ENCODE assay signal across 1 cellular context in genomic region chr14:23114669-23115491, GRCh38.
TF ChIP-seq lines count a peak whose summit lies in the region.

No MANE protein-coding gene starts in this region.

TF ChIP-seq in HepG2, 621 proteins besides CTCF, POLR2A, EP300 and RAD21:
- TF ChIP-seq SKI (IDR thresholded peaks at IDR 0.05; ENCODE audit: partially characterized antibody) = peak; percentile 3
- no peak for TF ChIP-seq NCOR1 (IDR thresholded peaks at IDR 0.05; ENCODE audit: borderline replicate concordance, low read length)
- TF ChIP-seq CREB1 (IDR thresholded peaks at IDR 0.05) = peak; percentile 65
- no peak for TF ChIP-seq CREB1 (CRISPR knock-in tag; IDR thresholded peaks at IDR 0.05)
- TF ChIP-seq ZFP36L1 (CRISPR knock-in tag; IDR thresholded peaks at IDR 0.05) = no peak
- TF ChIP-seq BCL6 (CRISPR knock-in tag; IDR thresholded peaks at IDR 0.05) = no peak
- TF ChIP-seq KDM1A (CRISPR knock-in tag; IDR thresholded peaks at IDR 0.05) = no peak
- TF ChIP-seq PATZ1 (CRISPR knock-in tag; IDR thresholded peaks at IDR 0.05) = 0 out of 2 replicates have a peak, but pooled peaks have one; percentile 17
- TF ChIP-seq WIZ (CRISPR knock-in tag; IDR thresholded peaks at IDR 0.05) = no peak
- TF ChIP-seq, protein P1, sequence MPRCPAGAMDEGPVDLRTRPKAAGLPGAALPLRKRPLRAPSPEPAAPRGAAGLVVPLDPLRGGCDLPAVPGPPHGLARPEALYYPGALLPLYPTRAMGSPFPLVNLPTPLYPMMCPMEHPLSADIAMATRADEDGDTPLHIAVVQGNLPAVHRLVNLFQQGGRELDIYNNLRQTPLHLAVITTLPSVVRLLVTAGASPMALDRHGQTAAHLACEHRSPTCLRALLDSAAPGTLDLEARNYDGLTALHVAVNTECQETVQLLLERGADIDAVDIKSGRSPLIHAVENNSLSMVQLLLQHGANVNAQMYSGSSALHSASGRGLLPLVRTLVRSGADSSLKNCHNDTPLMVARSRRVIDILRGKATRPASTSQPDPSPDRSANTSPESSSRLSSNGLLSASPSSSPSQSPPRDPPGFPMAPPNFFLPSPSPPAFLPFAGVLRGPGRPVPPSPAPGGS (CRISPR knock-in tag; IDR thresholded peaks at IDR 0.05) = 0 out of 2 replicates have a peak, but pooled peaks have one; percentile 42
- TF ChIP-seq ZNF776 (CRISPR knock-in tag; IDR thresholded peaks at IDR 0.05) = 0 out of 2 replicates have a peak, but pooled peaks have one; percentile 27
- no peak for TF ChIP-seq MTF2 (CRISPR knock-in tag; IDR thresholded peaks at IDR 0.05; ENCODE audit: borderline replicate concordance)
- TF ChIP-seq RFX1 (IDR thresholded peaks at IDR 0.05) = no peak
- TF ChIP-seq ETV6 (CRISPR knock-in tag; conservative IDR thresholded peaks at IDR 0.05) = no peak
- no peak for TF ChIP-seq GPN1 (CRISPR knock-in tag; IDR thresholded peaks at IDR 0.05; ENCODE audit: borderline replicate concordance)
- no peak for TF ChIP-seq GABPA (IDR thresholded peaks at IDR 0.05; ENCODE audit: low read depth, low read length)
- TF ChIP-seq GABPA (CRISPR knock-in tag; IDR thresholded peaks at IDR 0.05; ENCODE audit: low read depth) = no peak
- TF ChIP-seq ZNF772 (CRISPR knock-in tag; IDR thresholded peaks at IDR 0.05) = 0 out of 2 replicates have a peak, but pooled peaks have one; percentile 38
- TF ChIP-seq LCORL (IDR thresholded peaks at IDR 0.05) = no peak
- TF ChIP-seq LCORL (CRISPR knock-in tag; IDR thresholded peaks at IDR 0.05) = no peak
- peak; percentile 74 for TF ChIP-seq ZNF12 (CRISPR knock-in tag; IDR thresholded peaks at IDR 0.05)
- TF ChIP-seq, protein P2, sequence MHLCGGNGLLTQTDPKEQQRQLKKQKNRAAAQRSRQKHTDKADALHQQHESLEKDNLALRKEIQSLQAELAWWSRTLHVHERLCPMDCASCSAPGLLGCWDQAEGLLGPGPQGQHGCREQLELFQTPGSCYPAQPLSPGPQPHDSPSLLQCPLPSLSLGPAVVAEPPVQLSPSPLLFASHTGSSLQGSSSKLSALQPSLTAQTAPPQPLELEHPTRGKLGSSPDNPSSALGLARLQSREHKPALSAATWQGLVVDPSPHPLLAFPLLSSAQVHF (CRISPR knock-in tag; IDR thresholded peaks at IDR 0.05) = 0 out of 2 replicates have a peak, but pooled peaks have one; percentile 29
- peak; percentile 30; the same call in 1 of the 2 replicates for TF ChIP-seq ZNF687 (CRISPR knock-in tag; IDR thresholded peaks at IDR 0.05)
- TF ChIP-seq FOSL2 (CRISPR knock-in tag; IDR thresholded peaks at IDR 0.05) = peak; percentile 62
- TF ChIP-seq, protein P3, sequence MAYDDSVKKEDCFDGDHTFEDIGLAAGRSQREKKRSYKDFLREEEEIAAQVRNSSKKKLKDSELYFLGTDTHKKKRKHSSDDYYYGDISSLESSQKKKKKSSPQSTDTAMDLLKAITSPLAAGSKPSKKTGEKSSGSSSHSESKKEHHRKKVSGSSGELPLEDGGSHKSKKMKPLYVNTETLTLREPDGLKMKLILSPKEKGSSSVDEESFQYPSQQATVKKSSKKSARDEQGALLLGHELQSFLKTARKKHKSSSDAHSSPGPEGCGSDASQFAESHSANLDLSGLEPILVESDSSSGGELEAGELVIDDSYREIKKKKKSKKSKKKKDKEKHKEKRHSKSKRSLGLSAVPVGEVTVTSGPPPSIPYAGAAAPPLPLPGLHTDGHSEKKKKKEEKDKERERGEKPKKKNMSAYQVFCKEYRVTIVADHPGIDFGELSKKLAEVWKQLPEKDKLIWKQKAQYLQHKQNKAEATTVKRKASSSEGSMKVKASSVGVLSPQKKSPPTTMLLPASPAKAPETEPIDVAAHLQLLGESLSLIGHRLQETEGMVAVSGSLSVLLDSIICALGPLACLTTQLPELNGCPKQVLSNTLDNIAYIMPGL (CRISPR knock-in tag; IDR thresholded peaks at IDR 0.05; ENCODE audit: borderline replicate concordance in 1 of 2, low read depth in 1 of 2) = 0 out of 4 replicates have a peak, but pooled peaks of 1 of the 2 experiments have one; percentile 32
- TF ChIP-seq, protein P4, sequence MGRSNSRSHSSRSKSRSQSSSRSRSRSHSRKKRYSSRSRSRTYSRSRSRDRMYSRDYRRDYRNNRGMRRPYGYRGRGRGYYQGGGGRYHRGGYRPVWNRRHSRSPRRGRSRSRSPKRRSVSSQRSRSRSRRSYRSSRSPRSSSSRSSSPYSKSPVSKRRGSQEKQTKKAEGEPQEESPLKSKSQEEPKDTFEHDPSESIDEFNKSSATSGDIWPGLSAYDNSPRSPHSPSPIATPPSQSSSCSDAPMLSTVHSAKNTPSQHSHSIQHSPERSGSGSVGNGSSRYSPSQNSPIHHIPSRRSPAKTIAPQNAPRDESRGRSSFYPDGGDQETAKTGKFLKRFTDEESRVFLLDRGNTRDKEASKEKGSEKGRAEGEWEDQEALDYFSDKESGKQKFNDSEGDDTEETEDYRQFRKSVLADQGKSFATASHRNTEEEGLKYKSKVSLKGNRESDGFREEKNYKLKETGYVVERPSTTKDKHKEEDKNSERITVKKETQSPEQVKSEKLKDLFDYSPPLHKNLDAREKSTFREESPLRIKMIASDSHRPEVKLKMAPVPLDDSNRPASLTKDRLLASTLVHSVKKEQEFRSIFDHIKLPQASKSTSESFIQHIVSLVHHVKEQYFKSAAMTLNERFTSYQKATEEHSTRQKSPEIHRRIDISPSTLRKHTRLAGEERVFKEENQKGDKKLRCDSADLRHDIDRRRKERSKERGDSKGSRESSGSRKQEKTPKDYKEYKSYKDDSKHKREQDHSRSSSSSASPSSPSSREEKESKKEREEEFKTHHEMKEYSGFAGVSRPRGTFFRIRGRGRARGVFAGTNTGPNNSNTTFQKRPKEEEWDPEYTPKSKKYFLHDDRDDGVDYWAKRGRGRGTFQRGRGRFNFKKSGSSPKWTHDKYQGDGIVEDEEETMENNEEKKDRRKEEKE (IDR thresholded peaks at IDR 0.05) = no peak
- no peak for TF ChIP-seq KMT2B (CRISPR knock-in tag; IDR thresholded peaks at IDR 0.05)
- no peak for TF ChIP-seq ISL2 (CRISPR knock-in tag; IDR thresholded peaks at IDR 0.05)
- TF ChIP-seq, protein P5, sequence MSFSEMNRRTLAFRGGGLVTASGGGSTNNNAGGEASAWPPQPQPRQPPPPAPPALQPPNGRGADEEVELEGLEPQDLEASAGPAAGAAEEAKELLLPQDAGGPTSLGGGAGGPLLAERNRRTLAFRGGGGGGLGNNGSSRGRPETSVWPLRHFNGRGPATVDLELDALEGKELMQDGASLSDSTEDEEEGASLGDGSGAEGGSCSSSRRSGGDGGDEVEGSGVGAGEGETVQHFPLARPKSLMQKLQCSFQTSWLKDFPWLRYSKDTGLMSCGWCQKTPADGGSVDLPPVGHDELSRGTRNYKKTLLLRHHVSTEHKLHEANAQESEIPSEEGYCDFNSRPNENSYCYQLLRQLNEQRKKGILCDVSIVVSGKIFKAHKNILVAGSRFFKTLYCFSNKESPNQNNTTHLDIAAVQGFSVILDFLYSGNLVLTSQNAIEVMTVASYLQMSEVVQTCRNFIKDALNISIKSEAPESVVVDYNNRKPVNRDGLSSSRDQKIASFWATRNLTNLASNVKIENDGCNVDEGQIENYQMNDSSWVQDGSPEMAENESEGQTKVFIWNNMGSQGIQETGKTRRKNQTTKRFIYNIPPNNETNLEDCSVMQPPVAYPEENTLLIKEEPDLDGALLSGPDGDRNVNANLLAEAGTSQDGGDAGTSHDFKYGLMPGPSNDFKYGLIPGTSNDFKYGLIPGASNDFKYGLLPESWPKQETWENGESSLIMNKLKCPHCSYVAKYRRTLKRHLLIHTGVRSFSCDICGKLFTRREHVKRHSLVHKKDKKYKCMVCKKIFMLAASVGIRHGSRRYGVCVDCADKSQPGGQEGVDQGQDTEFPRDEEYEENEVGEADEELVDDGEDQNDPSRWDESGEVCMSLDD (CRISPR knock-in tag; IDR thresholded peaks at IDR 0.05; ENCODE audit: borderline replicate concordance) = peak; percentile 33; the same call in 1 of the 2 replicates
- 0 out of 2 replicates have a peak, but pooled peaks have one; percentile 28 for TF ChIP-seq HOXA9 (CRISPR knock-in tag; IDR thresholded peaks at IDR 0.05; ENCODE audit: borderline replicate concordance)
- peak; percentile 30; the same call in 1 of the 2 replicates for TF ChIP-seq ZBTB7A (CRISPR knock-in tag; IDR thresholded peaks at IDR 0.05)
- TF ChIP-seq ZNF724P (CRISPR knock-in tag; IDR thresholded peaks at IDR 0.05; ENCODE audit: borderline replicate concordance) = 0 out of 2 replicates have a peak, but pooled peaks have one; percentile 29
- peak; percentile 82 for TF ChIP-seq XRCC5 (optimal IDR thresholded peaks at IDR 0.05; ENCODE audit: low read length)
